8 cellular contexts compared by ENCODE assay signal in genomic region chr9:114098660-114099522, GRCh38. TPM values are rescaled to one million over a fixed set of nuclear protein-coding genes. Genes with fewer than 3 reads are reported as not detected.
DNase-seq lines count a peak whose midpoint lies in the region; ATAC-seq and TF ChIP-seq lines count a peak whose summit lies in the region.

Gene KIF12, minus strand, starts transcription at chr9:114099292. Its CDS starts 16 bp downstream, at chr9:114099276.

- no peak within 1 kb of the TSS for H3K18ac ChIP-seq in mesenchymal stem cell (ENCODE audit: low read depth in 1 of 2, low read length in 2 of 2)

- in situ Hi-C loops in transverse colon (cut with MboI; ENCODE audit: low pct_ligation_motif_present in 1 of 4, low pct_unique_long_range_greater_than_20kb in 1 of 4, low sequenced_read_pairs in 3 of 4) = loop anchor here in 1 of 4 donors (25.0 kb wide), 1 partner anchor 188 kb away; no protein-coding TSS in a partner anchor

- H2AK5ac ChIP-seq in mesenchymal stem cell (ENCODE audit: low read length, severe bottlenecking) = peak within 1 kb of the TSS; percentile 98

- no peak within 1 kb of the TSS for H3K4ac ChIP-seq in mesenchymal stem cell (ENCODE audit: low read depth in 1 of 2, low read length in 2 of 2)

- H3K4me3 ChIP-seq in mesenchymal stem cell (ENCODE audit: insufficient read depth in 1 of 2, low read depth in 1 of 2, low read length in 2 of 2) (peak within 1 kb of the TSS; percentile 41 to 77), transverse colon (peak within 1 kb of the TSS; percentile 16 to 56 (median 40))

- no peak within 1 kb of the TSS for H2AFZ ChIP-seq in mesenchymal stem cell (ENCODE audit: low read depth, low read length)

- no peak within 1 kb of the TSS for H3K9ac ChIP-seq in mesenchymal stem cell (ENCODE audit: low read length)

- TF ChIP-seq CTCF in transverse colon (IDR thresholded peaks at IDR 0.05) = no peak

- DNase-seq in DMS79 treated with DMSO at 0.1 percent for 48 hours (lab: John Stamatoyannopoulos, UW) = peak; percentile 58
- DNase-seq in NCI-H526 treated with DMSO at 0.1 percent for 48 hours (lab: John Stamatoyannopoulos, UW) = peak; percentile 71
- DNase-seq in dermis blood vessel endothelial cell = peak; percentile 35
- DNase-seq in mesenchymal stem cell = no peak
- DNase-seq in transverse colon = peak; percentile 85
- no peak for DNase-seq in inferior parietal cortex (ENCODE audit: extremely low spot score)

- H3K4me1 ChIP-seq in mesenchymal stem cell (ENCODE audit: control insufficient read depth, insufficient read depth, low read depth, low read length) (peaks cover 26% of the 10 kb centered on the region), transverse colon (peaks cover 5 to 22% (median 20%) of the 10 kb centered on the region in 4 donors)

- no peak for TF ChIP-seq EP300 in transverse colon (IDR thresholded peaks at IDR 0.05; ENCODE audit: low read depth)

- H3K79me1 ChIP-seq in mesenchymal stem cell (replicated peaks; ENCODE audit: low read length, poor library complexity, severe bottlenecking) = peaks cover 9% of the 10 kb centered on the region

- no peak for TF ChIP-seq POLR2A in transverse colon (IDR thresholded peaks at IDR 0.05)

- H3K4me2 ChIP-seq in mesenchymal stem cell (ENCODE audit: low read length, poor library complexity, severe bottlenecking) = peak within 1 kb of the TSS; percentile 79

- H3K27me3 ChIP-seq in mesenchymal stem cell (ENCODE audit: control insufficient read depth in 1 of 2, insufficient read depth in 1 of 2, low read length in 2 of 2) (peaks cover 0 to 48% of the 10 kb centered on the region in 2 experiments), transverse colon (peaks cover 24% of the 10 kb centered on the region)

- peak within 1 kb of the TSS in 1 of 2 experiments; percentile 24 for H2BK12ac ChIP-seq in mesenchymal stem cell (ENCODE audit: low read length in 2 of 2)

- no peak within 1 kb of the TSS for H4K8ac ChIP-seq in mesenchymal stem cell (ENCODE audit: low read length)

- WGBS in mesenchymal stem cell = 13% methylated on average over 44 of the region's 45 CpGs
- WGBS in transverse colon (ENCODE audit: low coverage in 1 of 2), 2 donors = 31% methylated on average over 36 of the region's 45 CpGs; no CpG with 5 or more reads in 1 of the 2 donors

- H3K27ac ChIP-seq in mesenchymal stem cell (ENCODE audit: low read length, poor library complexity, severe bottlenecking) (peak within 1 kb of the TSS; percentile 96), transverse colon (peak within 1 kb of the TSS; percentile 60 to 82 (median 60))

- H2BK120ac ChIP-seq in mesenchymal stem cell (ENCODE audit: low read depth, low read length) = no peak within 1 kb of the TSS

- H4K91ac ChIP-seq in mesenchymal stem cell (ENCODE audit: low read length) = no peak within 1 kb of the TSS

- H3K9me3 ChIP-seq in mesenchymal stem cell (ENCODE audit: control insufficient read depth, low read length) (peaks cover 34% of the 10 kb centered on the region), transverse colon (peaks cover 0 to 4% of the 10 kb centered on the region in 2 donors)

- peak within 1 kb of the TSS; percentile 47 for H2BK5ac ChIP-seq in mesenchymal stem cell (ENCODE audit: low read depth, low read length, poor library complexity, severe bottlenecking)

- H2BK15ac ChIP-seq in mesenchymal stem cell (ENCODE audit: low read depth, poor library complexity, severe bottlenecking) = no peak within 1 kb of the TSS

- no peak within 1 kb of the TSS for H3K14ac ChIP-seq in mesenchymal stem cell (ENCODE audit: low read length in 2 of 2)

- intact Hi-C loops in transverse colon (cut with DNase I; ENCODE audit: low total_unique reads) = no loop called here

- no peak within 1 kb of the TSS for H3K23ac ChIP-seq in mesenchymal stem cell (ENCODE audit: low read length in 2 of 2)

- ATAC-seq in HG03378 (IDR thresholded peaks at IDR 0.05; ENCODE audit: unreplicated experiment) (no peak), GM18517 (IDR thresholded peaks at IDR 0.05; ENCODE audit: unreplicated experiment) (no peak)

- H3K36me3 ChIP-seq in mesenchymal stem cell (ENCODE audit: control insufficient read depth in 1 of 2, insufficient read depth in 2 of 2, low read depth in 1 of 2, low read length in 2 of 2) (peaks cover 0 to 37% of the 10 kb centered on the region in 2 experiments), transverse colon (no peaks in the 10 kb centered on the region)

RNA-seq across cellular contexts. Expression of gene KIF12, which starts in this region (rescaled TPM):
- total RNA-seq in dermis blood vessel endothelial cell = 0.14 and 0.17 TPM in 2 replicates
- polyA plus RNA-seq in mesenchymal stem cell (2013, experiment 1 of 2) = 0.10 TPM
- not detected for polyA plus RNA-seq in mesenchymal stem cell (2013, experiment 2 of 2)
- total RNA-seq in transverse colon = 10 to 100 TPM; 10.6 to 37.2 (median 20.0) TPM

Comparison
In these comparisons a context has a peak if more than half of its experiments do, and no peak if none do; other contexts are left out.
1. Peak in DNase-seq in dermis blood vessel endothelial cell; RNA of the gene not detected or under 1 TPM.
2. DNase-seq: peak in DMS79 treated with DMSO at 0.1 percent for 48 hours (single experiment), NCI-H526 treated with DMSO at 0.1 percent for 48 hours (single experiment) and transverse colon (single experiment); none in mesenchymal stem cell (single experiment) and inferior parietal cortex (single experiment).